Comparison of ENCODE assay signal across 23 cellular contexts in genomic region chr18:3489462-3489861, GRCh38. TPM values are rescaled to one million over a fixed set of nuclear protein-coding genes. Genes with fewer than 3 reads are reported as not detected.
DNase-seq lines count a peak whose midpoint lies in the region; ATAC-seq, FAIRE-seq and TF ChIP-seq lines count a peak whose summit lies in the region.
"Had no signal": no experiment of that assay in that cellular context is flagged by ENCODE, and none has a peak within 500 bp of the region (broad histone marks: within the 10 kb centered on the region; RNA-seq: fewer than 3 reads in every experiment).

No MANE protein-coding gene starts in this region.

- H3K9ac ChIP-seq in Karpas-422 (ENCODE audit: low read length) (no peak overlapping the region), GM12878 (ENCODE audit: control insufficient read depth, insufficient read depth, low read length) (no peak overlapping the region)
- H3K9ac ChIP-seq: GM23248 had no signal

- WGBS in GM12878 (ENCODE audit: insufficient coverage, insufficient replicate concordance, low lambda C conversion rate, missing lambda C conversion rate), result 40% methylated on average over 6 of the region's 6 CpGs

- intact Hi-C loops in GM12878 (cut with micrococcal nuclease; ENCODE audit: unreplicated experiment), result no loop called here

- no TSS peak for BruUV-seq in GM12878 (replicated peaks; lab: Mats Ljungman, UMichigan)

- ATAC-seq in GM12878 (no peak), GM21717 (IDR thresholded peaks at IDR 0.05; ENCODE audit: unreplicated experiment) (no peak), GM21390 (IDR thresholded peaks at IDR 0.05; ENCODE audit: unreplicated experiment) (no peak)
- ATAC-seq: A549 had no signal

- H3K4me3 ChIP-seq in Karpas-422 (ENCODE audit: low read length), result no peak overlapping the region
- no peak overlapping the region for H3K4me3 ChIP-seq in GM12878
- H3K4me3 ChIP-seq: A549, GM23248 had no signal

- TF ChIP-seq POLR2A in GM12878 (IDR thresholded peaks at IDR 0.05; ENCODE audit: low read depth, low read length), result no peak
- TF ChIP-seq POLR2A in erythroblast (IDR thresholded peaks at IDR 0.05; ENCODE audit: low read length), result no peak

- H3K4me2 ChIP-seq in Karpas-422 (ENCODE audit: low read depth, low read length, poor library complexity, severe bottlenecking) (no peak overlapping the region), GM12878 (ENCODE audit: control insufficient read depth, insufficient read depth) (no peak overlapping the region)
- H3K4me2 ChIP-seq: A549 had no signal

- no peak for FAIRE-seq in GM12878 (lab: Jason Lieb, UNC)
- FAIRE-seq: A549, GM18507, H1 had no signal

- TF ChIP-seq RAD21 in GM12878 (IDR thresholded peaks at IDR 0.05; ENCODE audit: insufficient read depth, low read depth, low read length), result no peak

- no peak for TF ChIP-seq CTCF in GM12878 (IDR thresholded peaks at IDR 0.05 in 2 of 3, conservative IDR thresholded peaks at IDR 0.05 in 1 of 3; ENCODE audit: control insufficient read depth in 2 of 3, extremely low read depth in 1 of 3, insufficient read depth in 1 of 3, low read depth in 3 of 3, low read length in 3 of 3)

- H3K4me1 ChIP-seq in Karpas-422 (ENCODE audit: low read length) (peaks cover 59% of the 10 kb centered on the region), GM12878 (ENCODE audit: control insufficient read depth, insufficient read depth, low read length) (no peaks in the 10 kb centered on the region)
- H3K4me1 ChIP-seq: A549, BE2C had no signal

- POLR2A ChIA-PET in GM12878 (lab: Charles Lee), result no interaction called here

- no peak for TF ChIP-seq EP300 in GM12878 (IDR thresholded peaks at IDR 0.05; ENCODE audit: borderline replicate concordance in 1 of 2, control insufficient read depth in 1 of 2, low read depth in 2 of 2, low read length in 2 of 2)

- H3K27ac ChIP-seq in Karpas-422 (ENCODE audit: low read length), result peak overlapping the region; percentile 29; the same call in 1 of the 2 replicates
- H3K27ac ChIP-seq in GM12878 (ENCODE audit: control insufficient read depth, insufficient read depth), result no peak overlapping the region
- H3K27ac ChIP-seq: A549, GM23248 had no signal

- H3K36me3 ChIP-seq in Karpas-422 (ENCODE audit: insufficient read depth, low read length) (no peaks in the 10 kb centered on the region), GM12878 (ENCODE audit: control insufficient read depth in 2 of 2, insufficient read depth in 2 of 2, low read length in 1 of 2) (no peaks in the 10 kb centered on the region)
- H3K36me3 ChIP-seq: BE2C had no signal

- in situ Hi-C loops in GM12878 (cut with MboI), result no loop called here

- H3K79me2 ChIP-seq in Karpas-422 (ENCODE audit: low read length) (no peaks in the 10 kb centered on the region), GM12878 (ENCODE audit: control insufficient read depth, insufficient read depth, low read length) (no peaks in the 10 kb centered on the region)

- no peaks in the 10 kb centered on the region for H3K9me2 ChIP-seq in Karpas-422 (replicated peaks; ENCODE audit: insufficient read depth, low read length)

- H4K20me1 ChIP-seq in Karpas-422 (ENCODE audit: insufficient read depth, low read depth, low read length), result no peaks in the 10 kb centered on the region
- H4K20me1 ChIP-seq in GM12878 (ENCODE audit: control insufficient read depth, insufficient read depth), result no peaks in the 10 kb centered on the region

- SMC1A ChIA-PET in GM12878 (lab: Charles Lee; ENCODE audit: uncharacterized antibody, unreplicated experiment), result no interaction called here

- peak overlapping the region; percentile 71 for H2AFZ ChIP-seq in Karpas-422 (ENCODE audit: low read length)
- H2AFZ ChIP-seq in GM12878 (ENCODE audit: control insufficient read depth, low read depth, low read length), result no peak overlapping the region
- H2AFZ ChIP-seq: GM23248 had no signal

- CTCF ChIA-PET in GM12878 (lab: Yijun Ruan, JAX), result interaction anchor here (1.1 kb wide), 1 partner anchor 95 kb away, joined by 6 read pairs; no protein-coding TSS in a partner anchor

- RAD21 ChIA-PET in GM12878 (lab: Charles Lee; ENCODE audit: unreplicated experiment), result no interaction called here

- DNase-seq in NOMO-1 treated with DMSO at 0.1 percent for 48 hours (lab: John Stamatoyannopoulos, UW; ENCODE audit: unreplicated experiment) (peak; percentile 16), NOMO-1 (lab: John Stamatoyannopoulos, UW; ENCODE audit: unreplicated experiment in 2 of 2) (no peak), Karpas-422 (no peak), GM12878 (ENCODE audit: low read depth, low spot score) (no peak), erythroblast (lab: John Stamatoyannopoulos, UW) (no peak)
- DNase-seq: 8988T; ACHN; AML-193; BE2C; C1 segment of cervical spinal cord; Calu3; CD4-positive, alpha-beta memory T cell; COR-L47; DMS79 treated with DMSO at 0.1 percent for 48 hours; GF-D8; GM23248; H7; HCEC 1CT had no signal

- H3K9me3 ChIP-seq in Karpas-422 (ENCODE audit: low read length) (no peaks in the 10 kb centered on the region), GM12878 (replicated peaks; ENCODE audit: control insufficient read depth, insufficient read depth, low read length) (no peaks in the 10 kb centered on the region)
- H3K9me3 ChIP-seq: A549, BE2C had no signal

- H3K27me3 ChIP-seq in Karpas-422 (ENCODE audit: low read length), result no peaks in the 10 kb centered on the region
- H3K27me3 ChIP-seq in GM12878 (replicated peaks in 1 of 2; ENCODE audit: control insufficient read depth in 2 of 2, insufficient read depth in 2 of 2, low read length in 1 of 2), result no peaks in the 10 kb centered on the region; a peak in 1 of 4 replicates
- H3K27me3 ChIP-seq: BE2C had no signal

TF ChIP-seq in GM12878, 131 proteins besides CTCF, POLR2A, EP300 and RAD21:
- TF ChIP-seq MTA2 (IDR thresholded peaks at IDR 0.05; ENCODE audit: low read depth) (peak; percentile 28; the same call in 1 of the 2 replicates), NRF1 (conservative IDR thresholded peaks at IDR 0.05; ENCODE audit: low read depth, low read length) (no peak), SPI1 (IDR thresholded peaks at IDR 0.05; ENCODE audit: borderline replicate concordance, insufficient read depth, low read depth, low read length) (peak; percentile 66; the same call in 1 of the 2 replicates)
- TF ChIP-seq, protein P1, sequence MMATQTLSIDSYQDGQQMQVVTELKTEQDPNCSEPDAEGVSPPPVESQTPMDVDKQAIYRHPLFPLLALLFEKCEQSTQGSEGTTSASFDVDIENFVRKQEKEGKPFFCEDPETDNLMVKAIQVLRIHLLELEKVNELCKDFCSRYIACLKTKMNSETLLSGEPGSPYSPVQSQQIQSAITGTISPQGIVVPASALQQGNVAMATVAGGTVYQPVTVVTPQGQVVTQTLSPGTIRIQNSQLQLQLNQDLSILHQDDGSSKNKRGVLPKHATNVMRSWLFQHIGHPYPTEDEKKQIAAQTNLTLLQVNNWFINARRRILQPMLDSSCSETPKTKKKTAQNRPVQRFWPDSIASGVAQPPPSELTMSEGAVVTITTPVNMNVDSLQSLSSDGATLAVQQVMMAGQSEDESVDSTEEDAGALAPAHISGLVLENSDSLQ (IDR thresholded peaks at IDR 0.05), result peak; percentile 36; the same call in 1 of the 2 replicates

RNA-seq across cellular contexts. Expression of gene TGIF1, which starts 39.5 kb away (rescaled TPM):
- total RNA-seq in Karpas-422 (2014; rRNA removed; shearing (Covaris generic); ENCODE audit: low replicate concordance), result 82.6 and 110 TPM in 2 replicates
- total RNA-seq in GM12878 (2013; cell fraction: nucleolus; rRNA removed), result 35.4 and 35.6 TPM in 2 replicates
- 8.3 and 9.0 TPM in 2 replicates for total RNA-seq in GM12878 (2014; rRNA removed)
- total RNA-seq in GM12878 (2014; rRNA removed; fragmentation: Illumina TruSeq; extraction: Trizol), result 5.3 and 6.7 TPM in 2 replicates
- total RNA-seq in GM12878 (2021), result 6.2 and 6.4 TPM in 2 replicates
- 2.1 TPM for polyA plus RNA-seq in GM12878 (2011; ENCODE audit: low read depth)
- 1.5 and 1.8 TPM in 2 replicates for polyA plus RNA-seq in GM12878 (2011; rRNA removed)
- 1.6 and 2.5 TPM in 2 replicates for polyA plus RNA-seq in GM12878 (2011; cell fraction: cytosol; rRNA removed)
- polyA plus RNA-seq in GM12878 (2011; cell fraction: nucleus; rRNA removed), result 2.9 and 6.2 TPM in 2 replicates
- 3.6 and 6.1 TPM in 2 replicates for polyA plus RNA-seq in GM12878 (2012)
- 8.5 and 9.3 TPM in 2 replicates for polyA plus RNA-seq in GM12878 (2014; fragmentation: Illumina TruSeq; extraction: Trizol)
- polyA plus RNA-seq in GM12878 (2014; fragmentation: Nextera tagmentation; extraction: Ambion mirVana), result 1 to 10 TPM; 2.1 TPM
- 6.6 and 7.8 TPM in 2 replicates for polyA plus RNA-seq in GM12878 (2014; rRNA removed)
- 1 to 10 TPM; 6.2 to 7.2 TPM for polyA plus RNA-seq in GM12878 (2016; fragmentation: Nextera tagmentation; extraction: Ambion mirVana)
- 0.51 and 2.2 TPM in 2 replicates for polyA minus RNA-seq in GM12878 (2011; rRNA and poly(A)+ RNA removed)
- polyA minus RNA-seq in GM12878 (2011; cell fraction: cytosol; rRNA and poly(A)+ RNA removed), result 1.2 and 1.7 TPM in 2 replicates
- polyA minus RNA-seq in GM12878 (2011; cell fraction: nucleus; rRNA and poly(A)+ RNA removed), result 0.85 and 2.9 TPM in 2 replicates
